Comparison of ENCODE assay signal across 13 cellular contexts in genomic region chr5:140341591-140341990, GRCh38. TPM values are rescaled to one million over a fixed set of nuclear protein-coding genes. Genes with fewer than 3 reads are reported as not detected.
DNase-seq lines count a peak whose midpoint lies in the region; ATAC-seq, FAIRE-seq and TF ChIP-seq lines count a peak whose summit lies in the region.
"Had no signal": no experiment of that assay in that cellular context is flagged by ENCODE, and none has a peak within 500 bp of the region (broad histone marks: within the 10 kb centered on the region; RNA-seq: fewer than 3 reads in every experiment).

No MANE protein-coding gene starts in this region.

- H3K27me3 Mint-ChIP-seq in natural killer cell treated with Interleukin-12 subunit alpha and Interleukin-12 subunit beta and Interleukin-15 and Interleukin-18, amount 100 ng/mL, for 72 hours: peaks cover 0 to 2% of the 10 kb centered on the region in 2 donors
- H3K27me3 Mint-ChIP-seq in natural killer cell (ENCODE audit: low read depth in 2 of 2): peaks cover 6 to 9% of the 10 kb centered on the region in 2 donors
- H3K27me3 Mint-ChIP-seq: stimulated activated memory B cell treated with anti-CD40 and anti-IgM and Interleukin-4, amounts not matched to agents 10 μg/mL and 1 μg/mL and 100 μg/mL, for 72 hours had no signal

- no peak for FAIRE-seq in D721Med (lab: Jason Lieb, UNC)
- FAIRE-seq: islet of Langerhans had no signal

- 5 to 7% methylated on average over 5 of the region's 5 CpGs for WGBS in aorta, 2 donors

- intact Hi-C loops in natural killer cell (cut with micrococcal nuclease) (no loop called here), aorta (cut with DNase I) (loop anchor here in 1 of 2 donors (5.0 kb wide), 1 partner anchor 39 kb away; the partner anchor contains the start of gene PFDN1)

- no peaks in the 10 kb centered on the region for H3K9me3 ChIP-seq in aorta (ENCODE audit: control insufficient read depth, low read length)

- TF ChIP-seq POLR2A in GM18505 (IDR thresholded peaks at IDR 0.05; ENCODE audit: borderline replicate concordance, extremely low read depth, insufficient read depth, insufficient read length): no peak

- H3K9me3 Mint-ChIP-seq in natural killer cell treated with Interleukin-12 subunit alpha and Interleukin-12 subunit beta and Interleukin-15 and Interleukin-18, amount 100 ng/mL, for 72 hours: no peaks in the 10 kb centered on the region
- no peaks in the 10 kb centered on the region for H3K9me3 Mint-ChIP-seq in natural killer cell
- H3K9me3 Mint-ChIP-seq: effector memory CD8-positive, alpha-beta T cell; stimulated activated memory B cell treated with anti-CD40 and anti-IgM and Interleukin-4, amounts not matched to agents 10 μg/mL and 1 μg/mL and 100 μg/mL, for 72 hours had no signal

- peak overlapping the region; percentile 95 for H3K4me3 Mint-ChIP-seq in natural killer cell treated with Interleukin-12 subunit alpha and Interleukin-12 subunit beta and Interleukin-15 and Interleukin-18, amount 100 ng/mL, for 72 hours
- H3K4me3 Mint-ChIP-seq in natural killer cell: no peak overlapping the region

- no peak for TF ChIP-seq CTCF in natural killer cell (IDR thresholded peaks at IDR 0.05)
- TF ChIP-seq CTCF in D721Med (IDR thresholded peaks at IDR 0.05; ENCODE audit: insufficient read depth, missing control alignments): no peak

- no peak overlapping the region for H3K4me3 ChIP-seq in aorta (ENCODE audit: low read length in 2 of 2)
- H3K4me3 ChIP-seq: smooth muscle cell had no signal

- H3K4me1 ChIP-seq in aorta (ENCODE audit: control insufficient read depth in 1 of 2, insufficient read depth in 2 of 2, low read length in 2 of 2): no peaks in the 10 kb centered on the region

- no peak for DNase-seq in natural killer cell treated with Interleukin-12 subunit alpha and Interleukin-12 subunit beta and Interleukin-15 and Interleukin-18, amount 100 ng/mL, for 72 hours (ENCODE audit: low spot score)
- DNase-seq in natural killer cell: no peak
- peak; percentile 84 for DNase-seq in midbrain (lab: John Stamatoyannopoulos, UW)
- DNase-seq in aorta: peak; percentile 78 to 92
- no peak for DNase-seq in D721Med (ENCODE audit: insufficient read length, low spot score)
- DNase-seq: effector memory CD8-positive, alpha-beta T cell had no signal

- peaks cover 15% of the 10 kb centered on the region for H3K36me3 Mint-ChIP-seq in natural killer cell treated with Interleukin-12 subunit alpha and Interleukin-12 subunit beta and Interleukin-15 and Interleukin-18, amount 100 ng/mL, for 72 hours
- no peaks in the 10 kb centered on the region for H3K36me3 Mint-ChIP-seq in natural killer cell
- H3K36me3 Mint-ChIP-seq: stimulated activated memory B cell treated with anti-CD40 and anti-IgM and Interleukin-4, amounts not matched to agents 10 μg/mL and 1 μg/mL and 100 μg/mL, for 72 hours had no signal

- no peaks in the 10 kb centered on the region for H3K27me3 ChIP-seq in aorta (ENCODE audit: control insufficient read depth in 1 of 2, insufficient read depth in 2 of 2, low read length in 1 of 2)

- H3K27ac ChIP-seq in cingulate gyrus (ENCODE audit: low read depth, low read length): peak overlapping the region; percentile 55
- no peak overlapping the region for H3K27ac ChIP-seq in aorta (ENCODE audit: low read depth in 1 of 2, low read length in 2 of 2)
- H3K27ac ChIP-seq: RWPE1 had no signal

- H3K36me3 ChIP-seq in aorta (ENCODE audit: control insufficient read depth in 1 of 2, insufficient read depth in 2 of 2, low read length in 1 of 2): no peaks in the 10 kb centered on the region

- peak overlapping the region; percentile 96 to 99 for H3K27ac Mint-ChIP-seq in natural killer cell treated with Interleukin-12 subunit alpha and Interleukin-12 subunit beta and Interleukin-15 and Interleukin-18, amount 100 ng/mL, for 72 hours
- H3K27ac Mint-ChIP-seq in natural killer cell: no peak overlapping the region

- H3K4me1 Mint-ChIP-seq in natural killer cell treated with Interleukin-12 subunit alpha and Interleukin-12 subunit beta and Interleukin-15 and Interleukin-18, amount 100 ng/mL, for 72 hours (ENCODE audit: low read depth in 2 of 2): peaks cover 45% of the 10 kb centered on the region in 2 donors
- peaks cover 19 to 27% of the 10 kb centered on the region in 2 donors for H3K4me1 Mint-ChIP-seq in natural killer cell

- ATAC-seq in natural killer cell treated with Interleukin-12 subunit alpha and Interleukin-12 subunit beta and Interleukin-15 and Interleukin-18, amount 100 ng/mL, for 72 hours: no peak
- no peak for ATAC-seq in natural killer cell
- ATAC-seq in aorta (ENCODE audit: low FRiP score): peak; percentile 77
- no peak for ATAC-seq in GM18505 (IDR thresholded peaks at IDR 0.05; ENCODE audit: unreplicated experiment)
- ATAC-seq in GM21381 (IDR thresholded peaks at IDR 0.05; ENCODE audit: unreplicated experiment): no peak
- ATAC-seq: effector memory CD8-positive, alpha-beta T cell had no signal

RNA-seq across cellular contexts. Expression of gene HBEGF, which starts 4.8 kb away (rescaled TPM):
- total RNA-seq in natural killer cell treated with Interleukin-12 subunit alpha and Interleukin-12 subunit beta and Interleukin-15 and Interleukin-18, amount 100 ng/mL, for 72 hours: 10 to 100 TPM; 56.0 to 63.0 TPM
- 1 to 10 TPM; 5.1 to 9.9 (median 7.8) TPM for total RNA-seq in natural killer cell
- total RNA-seq in aorta: 10 to 100 TPM; 14.5 to 30.2 TPM
- 1 to 10 TPM; 2.0 to 2.3 TPM for polyA plus RNA-seq in aorta

RNA-seq across cellular contexts. Expression of gene SLC4A9, which starts 18.4 kb away (rescaled TPM):
- total RNA-seq in natural killer cell treated with Interleukin-12 subunit alpha and Interleukin-12 subunit beta and Interleukin-15 and Interleukin-18, amount 100 ng/mL, for 72 hours: not detected
- total RNA-seq in natural killer cell: not detected
- not detected for total RNA-seq in aorta
- polyA plus RNA-seq in aorta: not detected
- total RNA-seq: smooth muscle cell had no signal
- polyA plus RNA-seq: smooth muscle cell had no signal

RNA-seq across cellular contexts. Expression of gene PFDN1, which starts 38.7 kb away (rescaled TPM):
- 10 to 100 TPM; 49.8 to 62.2 TPM for total RNA-seq in natural killer cell treated with Interleukin-12 subunit alpha and Interleukin-12 subunit beta and Interleukin-15 and Interleukin-18, amount 100 ng/mL, for 72 hours
- total RNA-seq in natural killer cell: 10 to 100 TPM; 28.0 to 39.1 (median 37.6) TPM
- total RNA-seq in aorta: 10 to 100 TPM; 31.8 to 43.6 TPM
- polyA plus RNA-seq in aorta: 10 to 100 TPM; 74.1 to 89.5 TPM

Comparison
In these comparisons a context has a peak if more than half of its experiments do, and no peak if none do; other contexts are left out.
1. H3K27ac Mint-ChIP-seq: peak in natural killer cell treated with Interleukin-12 subunit alpha and Interleukin-12 subunit beta and Interleukin-15 and Interleukin-18, amount 100 ng/mL, for 72 hours (2 of 2); none in natural killer cell (0 of 2).
2. DNase-seq: peak in midbrain (single experiment) and aorta (2 of 2); none in natural killer cell treated with Interleukin-12 subunit alpha and Interleukin-12 subunit beta and Interleukin-15 and Interleukin-18, amount 100 ng/mL, for 72 hours (single experiment), natural killer cell (single experiment) and D721Med (single experiment).